26 cellular contexts compared by ENCODE assay signal in the genomic region with DNA sequence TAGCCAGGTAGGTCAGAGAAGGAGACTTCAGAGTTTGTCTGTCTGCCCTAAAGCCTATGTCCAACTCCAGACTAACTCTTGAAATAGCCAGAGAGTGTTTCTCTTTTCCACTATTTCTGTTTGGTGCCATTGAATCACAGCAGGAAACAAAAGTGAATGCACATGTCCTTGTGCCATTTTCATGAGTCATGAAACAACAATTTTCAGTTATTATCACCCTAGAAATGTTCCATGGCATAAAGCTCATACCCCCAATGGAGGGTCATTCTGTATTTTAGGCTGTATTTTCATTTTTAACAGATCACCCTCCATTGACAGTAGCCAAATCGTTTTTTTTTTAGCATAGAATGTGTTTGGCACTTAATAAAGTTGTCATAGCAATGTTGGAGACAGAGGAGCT.
DNase-seq lines count a peak whose midpoint lies in the region; ATAC-seq and TF ChIP-seq lines count a peak whose summit lies in the region.
"Had no signal": no experiment of that assay in that cellular context is flagged by ENCODE, and none has a peak within 500 bp of the region (broad histone marks: within the 10 kb centered on the region; RNA-seq: fewer than 3 reads in every experiment).

No MANE protein-coding gene starts in this region.

- TF ChIP-seq EP300 in ovary (IDR thresholded peaks at IDR 0.05), result no peak

- H3K4me3 Mint-ChIP-seq in chondrocyte (ENCODE audit: unreplicated experiment), result no peak overlapping the region
- H3K4me3 Mint-ChIP-seq: activated CD4-positive, alpha-beta T cell treated with anti-CD3 and anti-CD28 coated beads, Interleukin-2, amount 10 ng/mL, durations not matched to agents 7 days and 5 days; activated CD8-positive, alpha-beta memory T cell treated with anti-CD3 and anti-CD28 coated beads, Interleukin-2, amount 10 ng/mL, durations not matched to agents 7 days and 5 days; activated naive CD8-positive, alpha-beta T cell; CD4-positive, alpha-beta memory T cell; naive B cell had no signal

- no peak overlapping the region for H3K4me2 ChIP-seq in osteoblast (ENCODE audit: insufficient read depth, low read length)
- H3K4me2 ChIP-seq: PC-9 had no signal

- H3K4me1 ChIP-seq in osteoblast (ENCODE audit: insufficient read depth, low read length), result peaks cover 49% of the 10 kb centered on the region
- no peaks in the 10 kb centered on the region for H3K4me1 ChIP-seq in ovary (ENCODE audit: insufficient read depth)
- H3K4me1 ChIP-seq: ascending aorta, esophagus squamous epithelium had no signal

- no peaks in the 10 kb centered on the region for H3K9me3 Mint-ChIP-seq in chondrocyte (ENCODE audit: low read depth)
- H3K9me3 Mint-ChIP-seq: activated CD4-positive, alpha-beta T cell treated with anti-CD3 and anti-CD28 coated beads, Interleukin-2, amount 10 ng/mL, durations not matched to agents 7 days and 5 days had no signal

- H3K27me3 ChIP-seq in osteoblast (ENCODE audit: insufficient read depth, low read length), result no peaks in the 10 kb centered on the region
- no peaks in the 10 kb centered on the region for H3K27me3 ChIP-seq in ovary
- H3K27me3 ChIP-seq: ascending aorta, esophagus squamous epithelium had no signal

- no peak for TF ChIP-seq POLR2A in ovary (IDR thresholded peaks at IDR 0.05)

- peaks cover 22% of the 10 kb centered on the region for H3K36me3 Mint-ChIP-seq in chondrocyte (ENCODE audit: low read depth)
- H3K36me3 Mint-ChIP-seq: activated CD8-positive, alpha-beta memory T cell treated with anti-CD3 and anti-CD28 coated beads, Interleukin-2, amount 10 ng/mL, durations not matched to agents 7 days and 5 days; activated naive CD8-positive, alpha-beta T cell; CD4-positive, alpha-beta memory T cell; naive B cell had no signal

- H3K4me1 Mint-ChIP-seq in chondrocyte (ENCODE audit: low read depth), result peaks cover 69% of the 10 kb centered on the region
- H3K4me1 Mint-ChIP-seq: activated CD4-positive, alpha-beta T cell treated with anti-CD3 and anti-CD28 coated beads, Interleukin-2, amount 10 ng/mL, durations not matched to agents 7 days and 5 days; activated CD8-positive, alpha-beta memory T cell treated with anti-CD3 and anti-CD28 coated beads, Interleukin-2, amount 10 ng/mL, durations not matched to agents 7 days and 5 days; CD4-positive, alpha-beta memory T cell; naive B cell had no signal

- DNase-seq in Daoy (ENCODE audit: low read depth) (peak; percentile 66), M059J (ENCODE audit: low read depth) (peak; percentile 68), chondrocyte (ENCODE audit: low spot score) (no peak), osteoblast (ENCODE audit: insufficient read length, low spot score, missing footprints) (peak; percentile 49), ovary (no peak), NCI-H187 (lab: John Stamatoyannopoulos, UW) (no peak), mucosa of gallbladder (ENCODE audit: low spot score) (no peak)
- DNase-seq: activated CD4-positive, alpha-beta T cell treated with anti-CD3 and anti-CD28 coated beads, Interleukin-2, amount 10 ng/mL, durations not matched to agents 7 days and 5 days; activated CD8-positive, alpha-beta memory T cell treated with anti-CD3 and anti-CD28 coated beads, Interleukin-2, amount 10 ng/mL, durations not matched to agents 7 days and 5 days; CD4-positive, alpha-beta memory T cell; esophagus squamous epithelium; naive B cell; NCI-H1092; NCI-H2029; NCI-H446; occipital lobe; PC-9; stimulated activated CD4-positive, alpha-beta T cell treated with anti-CD3 and anti-CD28 coated beads, Interleukin-4, amount 100 ng/mL, for 24 hours; stimulated activated naive CD4-positive, alpha-beta T cell treated with Interleukin-2 at 50 U/mL for 16 hours; T-helper 2 cell had no signal

- H2AFZ ChIP-seq in osteoblast (ENCODE audit: low read length), result no peak overlapping the region
- H2AFZ ChIP-seq: PC-9 had no signal

- TF ChIP-seq CTCF in chondrocyte (IDR thresholded peaks at IDR 0.05) (no peak), osteoblast (IDR thresholded peaks at IDR 0.05; ENCODE audit: extremely low read depth, low read depth, low read length) (no peak), ovary (IDR thresholded peaks at IDR 0.05) (no peak)

- H3K36me3 ChIP-seq in osteoblast (ENCODE audit: insufficient read depth, low read length) (no peaks in the 10 kb centered on the region), ovary (no peaks in the 10 kb centered on the region)
- H3K36me3 ChIP-seq: ascending aorta, esophagus squamous epithelium, thoracic aorta had no signal

- peak overlapping the region; percentile 60 for H3K27ac Mint-ChIP-seq in chondrocyte (ENCODE audit: unreplicated experiment)
- H3K27ac Mint-ChIP-seq: activated CD4-positive, alpha-beta T cell treated with anti-CD3 and anti-CD28 coated beads, Interleukin-2, amount 10 ng/mL, durations not matched to agents 7 days and 5 days; activated CD8-positive, alpha-beta memory T cell treated with anti-CD3 and anti-CD28 coated beads, Interleukin-2, amount 10 ng/mL, durations not matched to agents 7 days and 5 days; activated naive CD8-positive, alpha-beta T cell; CD4-positive, alpha-beta memory T cell; naive B cell had no signal

- H3K27ac ChIP-seq in osteoblast (ENCODE audit: low read depth, low read length), result peak overlapping the region; percentile 9
- no peak overlapping the region for H3K27ac ChIP-seq in ovary
- H3K27ac ChIP-seq: ascending aorta, esophagus squamous epithelium, PC-9, thoracic aorta, VCaP had no signal

- 64 to 74% (median 72%) methylated on average over 1 of the region's 1 CpG for WGBS in ovary, 3 donors

- ATAC-seq in HG03378 (IDR thresholded peaks at IDR 0.05; ENCODE audit: unreplicated experiment), result no peak
- ATAC-seq: activated CD8-positive, alpha-beta memory T cell treated with anti-CD3 and anti-CD28 coated beads, Interleukin-2, amount 10 ng/mL, durations not matched to agents 7 days and 5 days had no signal

- H3K4me3 ChIP-seq in osteoblast (ENCODE audit: insufficient read depth, low read length) (no peak overlapping the region), ovary (no peak overlapping the region)
- H3K4me3 ChIP-seq: ascending aorta, esophagus squamous epithelium, lung, PC-9, thoracic aorta had no signal

- H3K9me3 ChIP-seq in osteoblast (ENCODE audit: low read depth, low read length), result no peaks in the 10 kb centered on the region
- H3K9me3 ChIP-seq in ovary, result no peaks in the 10 kb centered on the region
- H3K9me3 ChIP-seq: ascending aorta, esophagus squamous epithelium, thoracic aorta had no signal

- H4K20me1 ChIP-seq in osteoblast (ENCODE audit: insufficient read depth, low read length), result no peaks in the 10 kb centered on the region

- intact Hi-C loops in ovary (cut with DNase I), result no loop called here

- no peaks in the 10 kb centered on the region for H3K27me3 Mint-ChIP-seq in chondrocyte (ENCODE audit: low read depth)
- H3K27me3 Mint-ChIP-seq: activated CD4-positive, alpha-beta T cell treated with anti-CD3 and anti-CD28 coated beads, Interleukin-2, amount 10 ng/mL, durations not matched to agents 7 days and 5 days; activated CD8-positive, alpha-beta memory T cell treated with anti-CD3 and anti-CD28 coated beads, Interleukin-2, amount 10 ng/mL, durations not matched to agents 7 days and 5 days had no signal

- H3K79me2 ChIP-seq in osteoblast (ENCODE audit: insufficient read depth, low read length), result no peaks in the 10 kb centered on the region

Comparison
In these comparisons a context has a peak if more than half of its experiments do, and no peak if none do; other contexts are left out.
1. DNase-seq: peak in Daoy (single experiment), M059J (single experiment) and osteoblast (single experiment); none in chondrocyte (single experiment), ovary (0 of 5), NCI-H187 (0 of 2) and mucosa of gallbladder (single experiment).